ENCODE assay signal across 1 cellular context in the genomic region with DNA sequence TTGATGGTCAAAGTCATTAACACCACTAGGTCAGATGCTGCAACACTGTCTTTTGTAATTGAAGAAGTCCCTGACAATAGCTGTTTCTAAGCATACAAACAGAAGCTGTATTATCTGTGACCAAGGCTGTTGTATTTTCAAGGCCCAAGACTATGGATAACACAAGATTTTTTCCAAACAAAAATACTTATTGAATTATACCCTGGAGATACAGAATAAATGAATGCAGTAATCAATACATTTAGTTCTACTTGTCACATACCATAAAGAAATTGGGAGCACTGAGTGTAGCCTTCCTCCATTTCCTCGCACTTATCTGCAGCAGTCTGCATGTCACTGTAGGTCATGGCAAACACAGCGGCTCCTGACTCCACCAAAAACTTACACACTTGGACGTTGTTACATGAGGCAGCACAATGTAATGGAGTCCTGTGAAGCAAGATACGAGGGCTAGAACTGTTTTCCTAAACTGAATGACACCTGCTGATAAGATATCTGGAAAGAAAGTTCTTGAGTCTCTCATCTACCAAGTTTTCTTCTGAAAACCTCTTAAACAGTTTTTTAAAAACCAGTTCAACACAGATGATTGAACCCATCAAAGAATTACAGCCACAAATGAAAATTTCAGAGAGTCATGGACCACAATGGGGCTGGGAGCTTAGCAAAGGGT.
TF ChIP-seq lines count a peak whose summit lies in the region.

No MANE protein-coding gene starts in this region.

TF ChIP-seq in K562, 482 proteins besides CTCF, POLR2A, EP300 and RAD21 (continued from another document and continues in another):
- TF ChIP-seq, protein P1, sequence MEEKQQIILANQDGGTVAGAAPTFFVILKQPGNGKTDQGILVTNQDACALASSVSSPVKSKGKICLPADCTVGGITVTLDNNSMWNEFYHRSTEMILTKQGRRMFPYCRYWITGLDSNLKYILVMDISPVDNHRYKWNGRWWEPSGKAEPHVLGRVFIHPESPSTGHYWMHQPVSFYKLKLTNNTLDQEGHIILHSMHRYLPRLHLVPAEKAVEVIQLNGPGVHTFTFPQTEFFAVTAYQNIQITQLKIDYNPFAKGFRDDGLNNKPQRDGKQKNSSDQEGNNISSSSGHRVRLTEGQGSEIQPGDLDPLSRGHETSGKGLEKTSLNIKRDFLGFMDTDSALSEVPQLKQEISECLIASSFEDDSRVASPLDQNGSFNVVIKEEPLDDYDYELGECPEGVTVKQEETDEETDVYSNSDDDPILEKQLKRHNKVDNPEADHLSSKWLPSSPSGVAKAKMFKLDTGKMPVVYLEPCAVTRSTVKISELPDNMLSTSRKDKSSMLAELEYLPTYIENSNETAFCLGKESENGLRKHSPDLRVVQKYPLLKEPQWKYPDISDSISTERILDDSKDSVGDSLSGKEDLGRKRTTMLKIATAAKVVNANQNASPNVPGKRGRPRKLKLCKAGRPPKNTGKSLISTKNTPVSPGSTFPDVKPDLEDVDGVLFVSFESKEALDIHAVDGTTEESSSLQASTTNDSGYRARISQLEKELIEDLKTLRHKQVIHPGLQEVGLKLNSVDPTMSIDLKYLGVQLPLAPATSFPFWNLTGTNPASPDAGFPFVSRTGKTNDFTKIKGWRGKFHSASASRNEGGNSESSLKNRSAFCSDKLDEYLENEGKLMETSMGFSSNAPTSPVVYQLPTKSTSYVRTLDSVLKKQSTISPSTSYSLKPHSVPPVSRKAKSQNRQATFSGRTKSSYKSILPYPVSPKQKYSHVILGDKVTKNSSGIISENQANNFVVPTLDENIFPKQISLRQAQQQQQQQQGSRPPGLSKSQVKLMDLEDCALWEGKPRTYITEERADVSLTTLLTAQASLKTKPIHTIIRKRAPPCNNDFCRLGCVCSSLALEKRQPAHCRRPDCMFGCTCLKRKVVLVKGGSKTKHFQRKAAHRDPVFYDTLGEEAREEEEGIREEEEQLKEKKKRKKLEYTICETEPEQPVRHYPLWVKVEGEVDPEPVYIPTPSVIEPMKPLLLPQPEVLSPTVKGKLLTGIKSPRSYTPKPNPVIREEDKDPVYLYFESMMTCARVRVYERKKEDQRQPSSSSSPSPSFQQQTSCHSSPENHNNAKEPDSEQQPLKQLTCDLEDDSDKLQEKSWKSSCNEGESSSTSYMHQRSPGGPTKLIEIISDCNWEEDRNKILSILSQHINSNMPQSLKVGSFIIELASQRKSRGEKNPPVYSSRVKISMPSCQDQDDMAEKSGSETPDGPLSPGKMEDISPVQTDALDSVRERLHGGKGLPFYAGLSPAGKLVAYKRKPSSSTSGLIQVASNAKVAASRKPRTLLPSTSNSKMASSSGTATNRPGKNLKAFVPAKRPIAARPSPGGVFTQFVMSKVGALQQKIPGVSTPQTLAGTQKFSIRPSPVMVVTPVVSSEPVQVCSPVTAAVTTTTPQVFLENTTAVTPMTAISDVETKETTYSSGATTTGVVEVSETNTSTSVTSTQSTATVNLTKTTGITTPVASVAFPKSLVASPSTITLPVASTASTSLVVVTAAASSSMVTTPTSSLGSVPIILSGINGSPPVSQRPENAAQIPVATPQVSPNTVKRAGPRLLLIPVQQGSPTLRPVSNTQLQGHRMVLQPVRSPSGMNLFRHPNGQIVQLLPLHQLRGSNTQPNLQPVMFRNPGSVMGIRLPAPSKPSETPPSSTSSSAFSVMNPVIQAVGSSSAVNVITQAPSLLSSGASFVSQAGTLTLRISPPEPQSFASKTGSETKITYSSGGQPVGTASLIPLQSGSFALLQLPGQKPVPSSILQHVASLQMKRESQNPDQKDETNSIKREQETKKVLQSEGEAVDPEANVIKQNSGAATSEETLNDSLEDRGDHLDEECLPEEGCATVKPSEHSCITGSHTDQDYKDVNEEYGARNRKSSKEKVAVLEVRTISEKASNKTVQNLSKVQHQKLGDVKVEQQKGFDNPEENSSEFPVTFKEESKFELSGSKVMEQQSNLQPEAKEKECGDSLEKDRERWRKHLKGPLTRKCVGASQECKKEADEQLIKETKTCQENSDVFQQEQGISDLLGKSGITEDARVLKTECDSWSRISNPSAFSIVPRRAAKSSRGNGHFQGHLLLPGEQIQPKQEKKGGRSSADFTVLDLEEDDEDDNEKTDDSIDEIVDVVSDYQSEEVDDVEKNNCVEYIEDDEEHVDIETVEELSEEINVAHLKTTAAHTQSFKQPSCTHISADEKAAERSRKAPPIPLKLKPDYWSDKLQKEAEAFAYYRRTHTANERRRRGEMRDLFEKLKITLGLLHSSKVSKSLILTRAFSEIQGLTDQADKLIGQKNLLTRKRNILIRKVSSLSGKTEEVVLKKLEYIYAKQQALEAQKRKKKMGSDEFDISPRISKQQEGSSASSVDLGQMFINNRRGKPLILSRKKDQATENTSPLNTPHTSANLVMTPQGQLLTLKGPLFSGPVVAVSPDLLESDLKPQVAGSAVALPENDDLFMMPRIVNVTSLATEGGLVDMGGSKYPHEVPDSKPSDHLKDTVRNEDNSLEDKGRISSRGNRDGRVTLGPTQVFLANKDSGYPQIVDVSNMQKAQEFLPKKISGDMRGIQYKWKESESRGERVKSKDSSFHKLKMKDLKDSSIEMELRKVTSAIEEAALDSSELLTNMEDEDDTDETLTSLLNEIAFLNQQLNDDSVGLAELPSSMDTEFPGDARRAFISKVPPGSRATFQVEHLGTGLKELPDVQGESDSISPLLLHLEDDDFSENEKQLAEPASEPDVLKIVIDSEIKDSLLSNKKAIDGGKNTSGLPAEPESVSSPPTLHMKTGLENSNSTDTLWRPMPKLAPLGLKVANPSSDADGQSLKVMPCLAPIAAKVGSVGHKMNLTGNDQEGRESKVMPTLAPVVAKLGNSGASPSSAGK (IDR thresholded peaks at IDR 0.05), result peak; percentile 98
- TF ChIP-seq OTX1 (CRISPR knock-in tag; IDR thresholded peaks at IDR 0.05), result no peak
- no peak for TF ChIP-seq IRF2 (CRISPR knock-in tag; IDR thresholded peaks at IDR 0.05)
- TF ChIP-seq, protein P2, sequence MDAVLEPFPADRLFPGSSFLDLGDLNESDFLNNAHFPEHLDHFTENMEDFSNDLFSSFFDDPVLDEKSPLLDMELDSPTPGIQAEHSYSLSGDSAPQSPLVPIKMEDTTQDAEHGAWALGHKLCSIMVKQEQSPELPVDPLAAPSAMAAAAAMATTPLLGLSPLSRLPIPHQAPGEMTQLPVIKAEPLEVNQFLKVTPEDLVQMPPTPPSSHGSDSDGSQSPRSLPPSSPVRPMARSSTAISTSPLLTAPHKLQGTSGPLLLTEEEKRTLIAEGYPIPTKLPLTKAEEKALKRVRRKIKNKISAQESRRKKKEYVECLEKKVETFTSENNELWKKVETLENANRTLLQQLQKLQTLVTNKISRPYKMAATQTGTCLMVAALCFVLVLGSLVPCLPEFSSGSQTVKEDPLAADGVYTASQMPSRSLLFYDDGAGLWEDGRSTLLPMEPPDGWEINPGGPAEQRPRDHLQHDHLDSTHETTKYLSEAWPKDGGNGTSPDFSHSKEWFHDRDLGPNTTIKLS (IDR thresholded peaks at IDR 0.05; ENCODE audit: borderline replicate concordance, low read depth), result peak; percentile 76; the same call in 1 of the 2 replicates
- TF ChIP-seq NFE2L1 (tag; IDR thresholded peaks at IDR 0.05; ENCODE audit: borderline replicate concordance, low read depth), result no peak
- TF ChIP-seq RFX1 (IDR thresholded peaks at IDR 0.05), result no peak
- peak; percentile 43; the same call in 1 of the 2 replicates for TF ChIP-seq ZNF384 (IDR thresholded peaks at IDR 0.05; ENCODE audit: low read depth, low read length)
- TF ChIP-seq SOX6 (IDR thresholded peaks at IDR 0.05), result peak; percentile 98
- no peak for TF ChIP-seq ZC3H4 (CRISPR knock-in tag; IDR thresholded peaks at IDR 0.05; ENCODE audit: borderline replicate concordance)
- TF ChIP-seq, protein P3, sequence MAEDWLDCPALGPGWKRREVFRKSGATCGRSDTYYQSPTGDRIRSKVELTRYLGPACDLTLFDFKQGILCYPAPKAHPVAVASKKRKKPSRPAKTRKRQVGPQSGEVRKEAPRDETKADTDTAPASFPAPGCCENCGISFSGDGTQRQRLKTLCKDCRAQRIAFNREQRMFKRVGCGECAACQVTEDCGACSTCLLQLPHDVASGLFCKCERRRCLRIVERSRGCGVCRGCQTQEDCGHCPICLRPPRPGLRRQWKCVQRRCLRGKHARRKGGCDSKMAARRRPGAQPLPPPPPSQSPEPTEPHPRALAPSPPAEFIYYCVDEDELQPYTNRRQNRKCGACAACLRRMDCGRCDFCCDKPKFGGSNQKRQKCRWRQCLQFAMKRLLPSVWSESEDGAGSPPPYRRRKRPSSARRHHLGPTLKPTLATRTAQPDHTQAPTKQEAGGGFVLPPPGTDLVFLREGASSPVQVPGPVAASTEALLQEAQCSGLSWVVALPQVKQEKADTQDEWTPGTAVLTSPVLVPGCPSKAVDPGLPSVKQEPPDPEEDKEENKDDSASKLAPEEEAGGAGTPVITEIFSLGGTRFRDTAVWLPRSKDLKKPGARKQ (CRISPR knock-in tag; IDR thresholded peaks at IDR 0.05), result no peak
- peak; percentile 58 to 87; a peak in 2 of 4 replicates for TF ChIP-seq HDAC1 (IDR thresholded peaks at IDR 0.05)
- TF ChIP-seq ZNF239 (CRISPR knock-in tag; IDR thresholded peaks at IDR 0.05), result peak; percentile 73; the same call in 1 of the 2 replicates
- no peak; the same call in 1 of the 2 replicates for TF ChIP-seq SPI1 (IDR thresholded peaks at IDR 0.05; ENCODE audit: borderline replicate concordance, low read depth, low read length)
- TF ChIP-seq NFIC (IDR thresholded peaks at IDR 0.05), result peak; percentile 94
- TF ChIP-seq CEBPB (tag; IDR thresholded peaks at IDR 0.05), result peak; percentile 77
- no peak for TF ChIP-seq CSDE1 (IDR thresholded peaks at IDR 0.05)
- TF ChIP-seq, protein P4, sequence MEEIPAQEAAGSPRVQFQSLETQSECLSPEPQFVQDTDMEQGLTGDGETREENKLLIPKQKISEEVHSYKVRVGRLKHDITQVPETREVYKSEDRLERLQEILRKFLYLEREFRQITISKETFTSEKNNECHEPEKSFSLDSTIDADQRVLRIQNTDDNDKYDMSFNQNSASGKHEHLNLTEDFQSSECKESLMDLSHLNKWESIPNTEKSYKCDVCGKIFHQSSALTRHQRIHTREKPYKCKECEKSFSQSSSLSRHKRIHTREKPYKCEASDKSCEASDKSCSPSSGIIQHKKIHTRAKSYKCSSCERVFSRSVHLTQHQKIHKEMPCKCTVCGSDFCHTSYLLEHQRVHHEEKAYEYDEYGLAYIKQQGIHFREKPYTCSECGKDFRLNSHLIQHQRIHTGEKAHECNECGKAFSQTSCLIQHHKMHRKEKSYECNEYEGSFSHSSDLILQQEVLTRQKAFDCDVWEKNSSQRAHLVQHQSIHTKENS (CRISPR knock-in tag; IDR thresholded peaks at IDR 0.05), result no peak
- TF ChIP-seq RB1 (IDR thresholded peaks at IDR 0.05; ENCODE audit: low read depth), result peak; percentile 52; the same call in 1 of the 2 replicates
- no peak; the same call in 1 of the 2 replicates for TF ChIP-seq ZKSCAN3 (CRISPR knock-in tag; IDR thresholded peaks at IDR 0.05)
- TF ChIP-seq ZNF316 (IDR thresholded peaks at IDR 0.05), result peak; percentile 93
- TF ChIP-seq, protein P5, sequence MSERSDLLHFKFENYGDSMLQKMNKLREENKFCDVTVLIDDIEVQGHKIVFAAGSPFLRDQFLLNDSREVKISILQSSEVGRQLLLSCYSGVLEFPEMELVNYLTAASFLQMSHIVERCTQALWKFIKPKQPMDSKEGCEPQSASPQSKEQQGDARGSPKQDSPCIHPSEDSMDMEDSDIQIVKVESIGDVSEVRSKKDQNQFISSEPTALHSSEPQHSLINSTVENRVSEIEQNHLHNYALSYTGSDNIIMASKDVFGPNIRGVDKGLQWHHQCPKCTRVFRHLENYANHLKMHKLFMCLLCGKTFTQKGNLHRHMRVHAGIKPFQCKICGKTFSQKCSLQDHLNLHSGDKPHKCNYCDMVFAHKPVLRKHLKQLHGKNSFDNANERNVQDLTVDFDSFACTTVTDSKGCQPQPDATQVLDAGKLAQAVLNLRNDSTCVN (CRISPR knock-in tag; IDR thresholded peaks at IDR 0.05), result 0 out of 2 replicates have a peak, but pooled peaks have one; percentile 5
- peak; percentile 24; the same call in 1 of the 2 replicates for TF ChIP-seq NFXL1 (CRISPR knock-in tag; IDR thresholded peaks at IDR 0.05)
- TF ChIP-seq NR4A1 (CRISPR knock-in tag; IDR thresholded peaks at IDR 0.05), result peak; percentile 62; the same call in 1 of the 2 replicates
- peak; percentile 95 for TF ChIP-seq NR4A1 (tag; IDR thresholded peaks at IDR 0.05)
- peak; percentile 80 to 89 for TF ChIP-seq NCOA2 (IDR thresholded peaks at IDR 0.05; ENCODE audit: partially characterized antibody in 2 of 2)
- TF ChIP-seq SRF (CRISPR knock-in tag; IDR thresholded peaks at IDR 0.05), result peak in 1 of 2 experiments; percentile 37; a peak in 1 of 4 replicates
- no peak for TF ChIP-seq ELF2 (CRISPR knock-in tag; IDR thresholded peaks at IDR 0.05)
- TF ChIP-seq ZNF408 (CRISPR knock-in tag; IDR thresholded peaks at IDR 0.05; ENCODE audit: low read depth), result no peak
- peak in 1 of 2 experiments; percentile 99; a peak in 2 of 3 replicates for TF ChIP-seq CBX3 (IDR thresholded peaks at IDR 0.05; ENCODE audit: borderline replicate concordance in 1 of 2, low read length in 2 of 2)
- peak; percentile 86 for TF ChIP-seq ADNP (tag; IDR thresholded peaks at IDR 0.05)
- peak; percentile 82; the same call in 1 of the 2 replicates for TF ChIP-seq EHMT2 (IDR thresholded peaks at IDR 0.05)
- peak; percentile 84; the same call in 1 of the 2 replicates for TF ChIP-seq HLTF (IDR thresholded peaks at IDR 0.05)
- peak; percentile 79; the same call in 1 of the 2 replicates for TF ChIP-seq MEF2D (tag; conservative IDR thresholded peaks at IDR 0.05; ENCODE audit: low read depth)
- TF ChIP-seq RUNX1 (IDR thresholded peaks at IDR 0.05; ENCODE audit: low read depth), result no peak
- TF ChIP-seq, protein P6, sequence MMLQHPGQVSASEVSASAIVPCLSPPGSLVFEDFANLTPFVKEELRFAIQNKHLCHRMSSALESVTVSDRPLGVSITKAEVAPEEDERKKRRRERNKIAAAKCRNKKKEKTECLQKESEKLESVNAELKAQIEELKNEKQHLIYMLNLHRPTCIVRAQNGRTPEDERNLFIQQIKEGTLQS (IDR thresholded peaks at IDR 0.05), result peak; percentile 67
- TF ChIP-seq, protein P6 (CRISPR knock-in tag; conservative IDR thresholded peaks at IDR 0.05), result no peak
- peak; percentile 64 for TF ChIP-seq NR2C1 (IDR thresholded peaks at IDR 0.05)
- TF ChIP-seq NR2C1 (tag; IDR thresholded peaks at IDR 0.05), result peak; percentile 83
- TF ChIP-seq ZNF436 (CRISPR knock-in tag; IDR thresholded peaks at IDR 0.05), result no peak
- peak; percentile 94 for TF ChIP-seq GATA2 (CRISPR knock-in tag; IDR thresholded peaks at IDR 0.05)
- no peak for TF ChIP-seq XRCC5 (IDR thresholded peaks at IDR 0.05; ENCODE audit: low read depth, low read length)
- TF ChIP-seq ARHGAP35 (IDR thresholded peaks at IDR 0.05; ENCODE audit: partially characterized antibody), result no peak
